Comparison of ENCODE assay signal across 14 cellular contexts in genomic region chr4:137602401-137602800, GRCh38.
A peak's percentile ranks its signal among the peaks of the same experiment; 100 is the strongest.
DNase-seq lines count a peak whose midpoint lies in the region; ATAC-seq and TF ChIP-seq lines count a peak whose summit lies in the region.
"Had no signal": no experiment of that assay in that cellular context is flagged by ENCODE, and none has a peak within 500 bp of the region (broad histone marks: within the 10 kb centered on the region; RNA-seq: fewer than 3 reads in every experiment).

No MANE protein-coding gene starts in this region.

- peaks cover 5% of the 10 kb centered on the region for H3K4me1 ChIP-seq in hepatocyte (ENCODE audit: insufficient read depth)

- H3K4me3 Mint-ChIP-seq in nephron = peak overlapping the region in 1 of 3 experiments; percentile 15
- H3K4me3 Mint-ChIP-seq: CD4-positive, CD25-positive, alpha-beta regulatory T cell; CD8-positive, alpha-beta memory T cell had no signal

- H3K36me3 Mint-ChIP-seq in nephron (ENCODE audit: low read depth) = no peaks in the 10 kb centered on the region
- H3K36me3 Mint-ChIP-seq: CD4-positive, CD25-positive, alpha-beta regulatory T cell; CD8-positive, alpha-beta memory T cell had no signal

- no peak overlapping the region for H3K4me2 ChIP-seq in hepatocyte

- H3K4me3 ChIP-seq in hepatocyte = no peak overlapping the region
- H3K4me3 ChIP-seq: GM23248, HAP-1 had no signal

- H3K27ac ChIP-seq in hepatocyte = peak overlapping the region; percentile 5
- H3K27ac ChIP-seq: GM23248, HL-60 had no signal

- WGBS in hepatocyte (ENCODE audit: low lambda C conversion rate, missing lambda C conversion rate) = 46% methylated on average over 3 of the region's 3 CpGs

- no peaks in the 10 kb centered on the region for H3K9me3 ChIP-seq in hepatocyte (ENCODE audit: low read depth)
- H3K9me3 ChIP-seq: BE2C, HAP-1 had no signal

- H4K20me1 ChIP-seq in hepatocyte (ENCODE audit: insufficient read depth, poor library complexity, severe bottlenecking) = no peaks in the 10 kb centered on the region

- no peaks in the 10 kb centered on the region for H3K9me3 Mint-ChIP-seq in nephron

- H3K36me3 ChIP-seq in hepatocyte (replicated peaks; ENCODE audit: insufficient read depth, low read depth) = no peaks in the 10 kb centered on the region
- H3K36me3 ChIP-seq: BE2C, HAP-1 had no signal

- H3K27me3 Mint-ChIP-seq in nephron (ENCODE audit: low read depth) = no peaks in the 10 kb centered on the region
- H3K27me3 Mint-ChIP-seq: CD4-positive, CD25-positive, alpha-beta regulatory T cell; CD8-positive, alpha-beta memory T cell had no signal

- H3K27me3 ChIP-seq in hepatocyte = no peaks in the 10 kb centered on the region
- H3K27me3 ChIP-seq: BE2C had no signal

- CTCF ChIA-PET in GM10248 (lab: Yijun Ruan, JAX) = no interaction called here

- H2AFZ ChIP-seq in hepatocyte = no peak overlapping the region
- H2AFZ ChIP-seq: GM23248 had no signal

- H3K27ac Mint-ChIP-seq in nephron = peak overlapping the region; percentile 40 to 96 (median 51)
- H3K27ac Mint-ChIP-seq: CD4-positive, CD25-positive, alpha-beta regulatory T cell; CD8-positive, alpha-beta memory T cell had no signal

- peak; percentile 80 for ATAC-seq in SK-N-SH treated with all-trans-retinoic acid at 6 μM for 48 hours

- H3K4me1 Mint-ChIP-seq in nephron = peaks cover 38% of the 10 kb centered on the region
- H3K4me1 Mint-ChIP-seq: CD4-positive, CD25-positive, alpha-beta regulatory T cell; CD8-positive, alpha-beta memory T cell had no signal

- TF ChIP-seq CTCF in hepatocyte (IDR thresholded peaks at IDR 0.05; ENCODE audit: poor library complexity) (no peak), nephron (IDR thresholded peaks at IDR 0.05; ENCODE audit: unreplicated experiment in 3 of 3) (no peak), GM10248 (IDR thresholded peaks at IDR 0.05; ENCODE audit: control extremely low read depth, extremely low read depth, low read depth, missing control alignments) (no peak)

- no peaks in the 10 kb centered on the region for H3K79me2 ChIP-seq in hepatocyte

- no peaks in the 10 kb centered on the region for H3K9me2 ChIP-seq in hepatocyte (replicated peaks; ENCODE audit: insufficient read depth)

- DNase-seq in hepatocyte (ENCODE audit: low spot score) (no peak), GM10248 (ENCODE audit: extremely low spot score) (no peak), NCI-H2081 treated with DMSO at 0.1 percent for 48 hours (lab: John Stamatoyannopoulos, UW) (no peak), superior temporal gyrus (ENCODE audit: extremely low spot score) (no peak)
- DNase-seq: C1 segment of cervical spinal cord; CD4-positive, CD25-positive, alpha-beta regulatory T cell; CD8-positive, alpha-beta memory T cell; COR-L47 had no signal

- POLR2A ChIA-PET in GM10248 (lab: Yijun Ruan, JAX) = no interaction called here

TF ChIP-seq in SK-N-SH treated with all-trans-retinoic acid at 6 μM for 48 hours, 23 proteins besides CTCF, POLR2A, EP300 and RAD21:
- no peak for TF ChIP-seq ESRRG (CRISPR knock-in tag; IDR thresholded peaks at IDR 0.05)
- TF ChIP-seq ZFP3 (CRISPR knock-in tag; IDR thresholded peaks at IDR 0.05) = no peak
- peak; percentile 68; the same call in 1 of the 2 replicates for TF ChIP-seq TOX (CRISPR knock-in tag; IDR thresholded peaks at IDR 0.05; ENCODE audit: borderline replicate concordance)
- no peak for TF ChIP-seq SNAI2 (CRISPR knock-in tag; IDR thresholded peaks at IDR 0.05)
- TF ChIP-seq, protein P1, sequence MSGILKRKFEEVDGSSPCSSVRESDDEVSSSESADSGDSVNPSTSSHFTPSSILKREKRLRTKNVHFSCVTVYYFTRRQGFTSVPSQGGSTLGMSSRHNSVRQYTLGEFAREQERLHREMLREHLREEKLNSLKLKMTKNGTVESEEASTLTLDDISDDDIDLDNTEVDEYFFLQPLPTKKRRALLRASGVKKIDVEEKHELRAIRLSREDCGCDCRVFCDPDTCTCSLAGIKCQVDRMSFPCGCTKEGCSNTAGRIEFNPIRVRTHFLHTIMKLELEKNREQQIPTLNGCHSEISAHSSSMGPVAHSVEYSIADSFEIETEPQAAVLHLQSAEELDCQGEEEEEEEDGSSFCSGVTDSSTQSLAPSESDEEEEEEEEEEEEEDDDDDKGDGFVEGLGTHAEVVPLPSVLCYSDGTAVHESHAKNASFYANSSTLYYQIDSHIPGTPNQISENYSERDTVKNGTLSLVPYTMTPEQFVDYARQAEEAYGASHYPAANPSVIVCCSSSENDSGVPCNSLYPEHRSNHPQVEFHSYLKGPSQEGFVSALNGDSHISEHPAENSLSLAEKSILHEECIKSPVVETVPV (CRISPR knock-in tag; IDR thresholded peaks at IDR 0.05) = no peak
- no peak for TF ChIP-seq CREB5 (CRISPR knock-in tag; IDR thresholded peaks at IDR 0.05; ENCODE audit: low read depth)
- no peak for TF ChIP-seq GLIS3 (CRISPR knock-in tag; IDR thresholded peaks at IDR 0.05)
